ENCODE assay signal across 7 cellular contexts in genomic region chr2:111834221-111834620, GRCh38. TPM values are rescaled to one million over a fixed set of nuclear protein-coding genes. Genes with fewer than 3 reads are reported as not detected.
DNase-seq lines count a peak whose midpoint lies in the region; ATAC-seq and TF ChIP-seq lines count a peak whose summit lies in the region.
"Not testable (repeated sequence)": the region's sequence is repeated elsewhere in the genome, so short reads cannot be mapped to it uniquely, and the experiment has no call there.

No MANE protein-coding gene starts in this region.

- H3K9me3 ChIP-seq in OCI-LY3 (ENCODE audit: insufficient read depth, low read length): not testable (repeated sequence)

- H3K4me3 Mint-ChIP-seq in activated CD4-positive, alpha-beta T cell treated with anti-CD3 and anti-CD28 coated beads for 36 hours; activated CD8-positive, alpha-beta T cell treated with anti-CD3 and anti-CD28 coated beads for 36 hours; activated naive CD4-positive, alpha-beta T cell treated with anti-CD3 and anti-CD28 coated beads, Interleukin-2, amount 10 ng/mL, durations not matched to agents 7 days and 5 days; activated naive CD8-positive, alpha-beta T cell treated with anti-CD3 and anti-CD28 coated beads, Interleukin-2, amount 10 ng/mL, durations not matched to agents 7 days and 5 days: not testable (repeated sequence)
- H3K4me3 Mint-ChIP-seq in activated T-cell treated with anti-CD3 and anti-CD28 coated beads, Interleukin-2, amount 50 U/mL, for 72 hours: peak overlapping the region in 1 of 2 donors; percentile 82

- H3K27ac ChIP-seq in OCI-LY3 (ENCODE audit: low read length): peak overlapping the region; percentile 50; the same call in 1 of the 2 replicates

- H3K4me1 Mint-ChIP-seq in activated CD4-positive, alpha-beta T cell treated with anti-CD3 and anti-CD28 coated beads for 36 hours: peaks cover 11% of the 10 kb centered on the region
- peaks cover 11% of the 10 kb centered on the region for H3K4me1 Mint-ChIP-seq in activated CD8-positive, alpha-beta T cell treated with anti-CD3 and anti-CD28 coated beads for 36 hours (ENCODE audit: low read depth)
- peaks cover 18% of the 10 kb centered on the region for H3K4me1 Mint-ChIP-seq in activated T-cell treated with anti-CD3 and anti-CD28 coated beads, Interleukin-2, amount 50 U/mL, for 72 hours (ENCODE audit: low read depth)
- peaks cover 21% of the 10 kb centered on the region for H3K4me1 Mint-ChIP-seq in activated naive CD4-positive, alpha-beta T cell treated with anti-CD3 and anti-CD28 coated beads, Interleukin-2, amount 10 ng/mL, durations not matched to agents 7 days and 5 days
- peaks cover 11% of the 10 kb centered on the region for H3K4me1 Mint-ChIP-seq in activated naive CD8-positive, alpha-beta T cell treated with anti-CD3 and anti-CD28 coated beads, Interleukin-2, amount 10 ng/mL, durations not matched to agents 7 days and 5 days

- ATAC-seq in activated CD4-positive, alpha-beta T cell treated with anti-CD3 and anti-CD28 coated beads for 36 hours: peak; percentile 96
- ATAC-seq in activated CD8-positive, alpha-beta T cell treated with anti-CD3 and anti-CD28 coated beads for 36 hours: peak; percentile 79
- peak; percentile 94 to 98 for ATAC-seq in activated T-cell treated with anti-CD3 and anti-CD28 coated beads, Interleukin-2, amount 50 U/mL, for 72 hours (replicated peaks in 1 of 2)
- peak; percentile 39 for ATAC-seq in activated naive CD8-positive, alpha-beta T cell treated with anti-CD3 and anti-CD28 coated beads, Interleukin-2, amount 10 ng/mL, durations not matched to agents 7 days and 5 days (ENCODE audit: low read depth)
- ATAC-seq in stimulated activated naive CD8-positive, alpha-beta T cell treated with anti-CD3 and anti-CD28 coated beads, Interleukin-15, Interleukin-2, amounts not matched to agents 100 U/mL and 50 U/mL, for 24 hours: peak; percentile 59

- CTCF ChIA-PET in activated CD4-positive, alpha-beta T cell treated with anti-CD3 and anti-CD28 coated beads for 36 hours (lab: Charles Lee); activated CD8-positive, alpha-beta T cell treated with anti-CD3 and anti-CD28 coated beads for 36 hours (lab: Charles Lee); activated naive CD4-positive, alpha-beta T cell treated with anti-CD3 and anti-CD28 coated beads, Interleukin-2, amount 10 ng/mL, durations not matched to agents 7 days and 5 days (lab: Charles Lee): not testable (repeated sequence)

- not testable (repeated sequence) for H3K4me2 ChIP-seq in OCI-LY3 (ENCODE audit: low read length)

- POLR2A ChIA-PET in activated CD4-positive, alpha-beta T cell treated with anti-CD3 and anti-CD28 coated beads for 36 hours (lab: Charles Lee); activated CD8-positive, alpha-beta T cell treated with anti-CD3 and anti-CD28 coated beads for 36 hours (lab: Charles Lee); activated naive CD8-positive, alpha-beta T cell treated with anti-CD3 and anti-CD28 coated beads, Interleukin-2, amount 10 ng/mL, durations not matched to agents 7 days and 5 days (lab: Charles Lee): not testable (repeated sequence)

- H4K20me1 ChIP-seq in OCI-LY3 (ENCODE audit: insufficient read depth, low read length): not testable (repeated sequence)

- not testable (repeated sequence) for H3K27me3 Mint-ChIP-seq in activated CD4-positive, alpha-beta T cell treated with anti-CD3 and anti-CD28 coated beads for 36 hours; activated CD8-positive, alpha-beta T cell treated with anti-CD3 and anti-CD28 coated beads for 36 hours; activated T-cell treated with anti-CD3 and anti-CD28 coated beads, Interleukin-2, amount 50 U/mL, for 72 hours (ENCODE audit: low read depth); activated naive CD4-positive, alpha-beta T cell treated with anti-CD3 and anti-CD28 coated beads, Interleukin-2, amount 10 ng/mL, durations not matched to agents 7 days and 5 days; activated naive CD8-positive, alpha-beta T cell treated with anti-CD3 and anti-CD28 coated beads, Interleukin-2, amount 10 ng/mL, durations not matched to agents 7 days and 5 days

- intact Hi-C loops in activated CD4-positive, alpha-beta T cell treated with anti-CD3 and anti-CD28 coated beads for 36 hours (cut with DNase I, micrococcal nuclease); activated CD8-positive, alpha-beta T cell treated with anti-CD3 and anti-CD28 coated beads for 36 hours (cut with micrococcal nuclease): not testable (repeated sequence)

- not testable (repeated sequence) for DNase-seq in activated CD4-positive, alpha-beta T cell treated with anti-CD3 and anti-CD28 coated beads for 36 hours; activated CD8-positive, alpha-beta T cell treated with anti-CD3 and anti-CD28 coated beads for 36 hours; activated T-cell treated with anti-CD3 and anti-CD28 coated beads, Interleukin-2, amount 50 U/mL, for 72 hours; activated naive CD4-positive, alpha-beta T cell treated with anti-CD3 and anti-CD28 coated beads, Interleukin-2, amount 10 ng/mL, durations not matched to agents 7 days and 5 days; activated naive CD8-positive, alpha-beta T cell treated with anti-CD3 and anti-CD28 coated beads, Interleukin-2, amount 10 ng/mL, durations not matched to agents 7 days and 5 days; stimulated activated naive CD8-positive, alpha-beta T cell treated with anti-CD3 and anti-CD28 coated beads, Interleukin-15, Interleukin-2, amounts not matched to agents 100 U/mL and 50 U/mL, for 24 hours

- not testable (repeated sequence) for H3K9me3 Mint-ChIP-seq in activated CD4-positive, alpha-beta T cell treated with anti-CD3 and anti-CD28 coated beads for 36 hours (ENCODE audit: low read depth); activated CD8-positive, alpha-beta T cell treated with anti-CD3 and anti-CD28 coated beads for 36 hours; activated T-cell treated with anti-CD3 and anti-CD28 coated beads, Interleukin-2, amount 50 U/mL, for 72 hours; activated naive CD4-positive, alpha-beta T cell treated with anti-CD3 and anti-CD28 coated beads, Interleukin-2, amount 10 ng/mL, durations not matched to agents 7 days and 5 days; activated naive CD8-positive, alpha-beta T cell treated with anti-CD3 and anti-CD28 coated beads, Interleukin-2, amount 10 ng/mL, durations not matched to agents 7 days and 5 days

- not testable (repeated sequence) for H3K36me3 ChIP-seq in OCI-LY3 (replicated peaks; ENCODE audit: low read depth, low read length)

- H3K4me1 ChIP-seq in OCI-LY3 (ENCODE audit: low read length): peaks cover 17% of the 10 kb centered on the region

- not testable (repeated sequence) for TF ChIP-seq CTCF in OCI-LY3 (IDR thresholded peaks at IDR 0.05; ENCODE audit: low read depth, low read length); activated CD8-positive, alpha-beta T cell treated with anti-CD3 and anti-CD28 coated beads for 36 hours (IDR thresholded peaks at IDR 0.05)

- H2AFZ ChIP-seq in OCI-LY3 (ENCODE audit: low read depth, low read length): not testable (repeated sequence)

- not testable (repeated sequence) for H3K27me3 ChIP-seq in OCI-LY3 (ENCODE audit: low read depth, low read length)

- peak overlapping the region; percentile 83 for H3K27ac Mint-ChIP-seq in activated CD4-positive, alpha-beta T cell treated with anti-CD3 and anti-CD28 coated beads for 36 hours
- H3K27ac Mint-ChIP-seq in activated CD8-positive, alpha-beta T cell treated with anti-CD3 and anti-CD28 coated beads for 36 hours: peak overlapping the region; percentile 74
- peak overlapping the region; percentile 95 for H3K27ac Mint-ChIP-seq in activated T-cell treated with anti-CD3 and anti-CD28 coated beads, Interleukin-2, amount 50 U/mL, for 72 hours
- H3K27ac Mint-ChIP-seq in activated naive CD4-positive, alpha-beta T cell treated with anti-CD3 and anti-CD28 coated beads, Interleukin-2, amount 10 ng/mL, durations not matched to agents 7 days and 5 days: peak overlapping the region; percentile 78
- H3K27ac Mint-ChIP-seq in activated naive CD8-positive, alpha-beta T cell treated with anti-CD3 and anti-CD28 coated beads, Interleukin-2, amount 10 ng/mL, durations not matched to agents 7 days and 5 days: peak overlapping the region; percentile 5

- H3K9ac ChIP-seq in OCI-LY3 (ENCODE audit: low read length): not testable (repeated sequence)

- H3K79me2 ChIP-seq in OCI-LY3 (ENCODE audit: low read length): not testable (repeated sequence)

- H3K36me3 Mint-ChIP-seq in activated CD4-positive, alpha-beta T cell treated with anti-CD3 and anti-CD28 coated beads for 36 hours (ENCODE audit: low read depth): peaks cover 28% of the 10 kb centered on the region
- peaks cover 19% of the 10 kb centered on the region for H3K36me3 Mint-ChIP-seq in activated CD8-positive, alpha-beta T cell treated with anti-CD3 and anti-CD28 coated beads for 36 hours (ENCODE audit: low read depth)
- H3K36me3 Mint-ChIP-seq in activated T-cell treated with anti-CD3 and anti-CD28 coated beads, Interleukin-2, amount 50 U/mL, for 72 hours (ENCODE audit: insufficient read depth in 2 of 2): peaks cover under 1 to 27% of the 10 kb centered on the region in 2 donors
- peaks cover 27% of the 10 kb centered on the region for H3K36me3 Mint-ChIP-seq in activated naive CD4-positive, alpha-beta T cell treated with anti-CD3 and anti-CD28 coated beads, Interleukin-2, amount 10 ng/mL, durations not matched to agents 7 days and 5 days
- H3K36me3 Mint-ChIP-seq in activated naive CD8-positive, alpha-beta T cell treated with anti-CD3 and anti-CD28 coated beads, Interleukin-2, amount 10 ng/mL, durations not matched to agents 7 days and 5 days: peaks cover 18% of the 10 kb centered on the region

- H3K4me3 ChIP-seq in OCI-LY3 (ENCODE audit: low read length): not testable (repeated sequence)

RNA-seq across cellular contexts. Expression of gene ANAPC1, which starts 49.8 kb away (rescaled TPM):
- 100 to 1,000 TPM in 1 of 2 experiments, 10 to 100 TPM in 1; 85.1 to 113 TPM for total RNA-seq in activated CD4-positive, alpha-beta T cell treated with anti-CD3 and anti-CD28 coated beads for 36 hours
- total RNA-seq in activated CD8-positive, alpha-beta T cell treated with anti-CD3 and anti-CD28 coated beads for 36 hours: 100 to 1,000 TPM; 118 to 135 TPM
- 10 to 100 TPM; 89.9 to 92.8 TPM for total RNA-seq in activated T-cell treated with anti-CD3 and anti-CD28 coated beads, Interleukin-2, amount 50 U/mL, for 72 hours
- 10 to 100 TPM; 55.9 to 58.8 TPM for total RNA-seq in activated naive CD8-positive, alpha-beta T cell treated with anti-CD3 and anti-CD28 coated beads, Interleukin-2, amount 10 ng/mL, durations not matched to agents 7 days and 5 days

Comparison
In these comparisons a context has a peak if more than half of its experiments do, and no peak if none do; other contexts are left out.
1. ATAC-seq: peak in every context shown above with its lines; median percentile 96 in activated CD4-positive, alpha-beta T cell treated with anti-CD3 and anti-CD28 coated beads for 36 hours; 96 in activated T-cell treated with anti-CD3 and anti-CD28 coated beads, Interleukin-2, amount 50 U/mL, for 72 hours; 79 in activated CD8-positive, alpha-beta T cell treated with anti-CD3 and anti-CD28 coated beads for 36 hours; 59 in stimulated activated naive CD8-positive, alpha-beta T cell treated with anti-CD3 and anti-CD28 coated beads, Interleukin-15, Interleukin-2, amounts not matched to agents 100 U/mL and 50 U/mL, for 24 hours; 39 in activated naive CD8-positive, alpha-beta T cell treated with anti-CD3 and anti-CD28 coated beads, Interleukin-2, amount 10 ng/mL, durations not matched to agents 7 days and 5 days.
2. H3K27ac Mint-ChIP-seq: peak in every context shown above with its lines; median percentile 95 in activated T-cell treated with anti-CD3 and anti-CD28 coated beads, Interleukin-2, amount 50 U/mL, for 72 hours; 83 in activated CD4-positive, alpha-beta T cell treated with anti-CD3 and anti-CD28 coated beads for 36 hours; 78 in activated naive CD4-positive, alpha-beta T cell treated with anti-CD3 and anti-CD28 coated beads, Interleukin-2, amount 10 ng/mL, durations not matched to agents 7 days and 5 days; 74 in activated CD8-positive, alpha-beta T cell treated with anti-CD3 and anti-CD28 coated beads for 36 hours; 5 in activated naive CD8-positive, alpha-beta T cell treated with anti-CD3 and anti-CD28 coated beads, Interleukin-2, amount 10 ng/mL, durations not matched to agents 7 days and 5 days.